ENCODE assay signal across 8 cellular contexts in the genomic region with DNA sequence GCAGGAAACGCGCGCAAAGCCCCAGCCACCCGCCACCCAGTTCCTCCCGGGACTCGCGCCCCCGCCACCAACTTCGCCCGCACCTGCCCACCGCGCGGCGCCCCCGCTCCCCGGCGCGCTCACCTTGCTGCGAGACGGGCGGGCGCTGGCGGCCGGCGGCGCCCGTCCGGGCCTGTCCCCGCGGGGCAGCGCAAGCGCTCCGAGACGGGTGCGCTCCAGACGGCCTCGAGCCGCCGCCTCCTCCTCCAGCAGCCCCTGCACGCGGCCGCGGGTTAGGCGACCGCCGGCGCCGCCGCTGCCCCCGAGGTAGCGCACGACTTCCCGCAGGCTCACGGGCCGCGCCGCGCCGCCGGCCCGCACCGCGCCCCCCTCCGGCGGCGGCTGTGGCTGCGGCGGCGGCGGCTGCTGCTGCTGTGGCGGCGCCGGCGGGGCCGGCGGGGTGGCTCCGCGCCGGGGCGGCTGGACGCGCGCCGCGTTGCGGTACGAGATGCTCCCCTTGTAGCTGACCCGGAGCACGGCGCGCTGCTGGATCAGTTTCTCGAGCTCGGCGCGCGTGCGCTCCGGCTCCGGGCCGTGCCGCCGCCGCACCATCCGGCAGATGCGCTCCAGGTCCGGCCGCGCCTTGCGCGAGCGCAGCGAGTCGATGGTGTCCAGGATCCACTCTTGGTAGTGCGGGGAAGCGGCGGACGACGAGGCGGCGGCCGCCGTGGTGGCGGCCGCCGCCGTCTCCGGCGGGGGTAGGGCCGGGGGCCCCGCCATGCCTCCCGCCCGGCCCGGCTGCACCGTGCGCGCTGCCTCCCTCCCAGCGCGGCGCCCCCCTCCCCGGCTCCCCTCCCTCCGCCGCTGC. TPM values are rescaled to one million over a fixed set of nuclear protein-coding genes. Genes with fewer than 3 reads are reported as not detected.
DNase-seq lines count a peak whose midpoint lies in the region; TF ChIP-seq lines count a peak whose summit lies in the region.

No MANE protein-coding gene starts in this region.

- H3K27ac Mint-ChIP-seq in activated CD4-positive, alpha-beta memory T cell treated with anti-CD3 and anti-CD28 coated beads for 36 hours: peak overlapping the region; percentile 77
- H3K27ac Mint-ChIP-seq in endodermal cell: no peak overlapping the region

- H3K27ac ChIP-seq in ACC112 (ENCODE audit: low read depth, low read length) (no peak overlapping the region), endodermal cell (ENCODE audit: low read depth, low read length) (no peak overlapping the region), testis (peak overlapping the region in 1 of 2 donors; percentile 97)

- H3K27me3 Mint-ChIP-seq in activated CD4-positive, alpha-beta memory T cell treated with anti-CD3 and anti-CD28 coated beads for 36 hours: no peaks in the 10 kb centered on the region
- H3K27me3 Mint-ChIP-seq in endodermal cell (ENCODE audit: insufficient read depth): peaks cover 24% of the 10 kb centered on the region

- peaks cover 30% of the 10 kb centered on the region for H3K36me3 Mint-ChIP-seq in activated CD4-positive, alpha-beta memory T cell treated with anti-CD3 and anti-CD28 coated beads for 36 hours
- peaks cover 31% of the 10 kb centered on the region for H3K36me3 Mint-ChIP-seq in endodermal cell (ENCODE audit: low read depth)

- no peaks in the 10 kb centered on the region for H3K27me3 ChIP-seq in ACC112 (ENCODE audit: insufficient read depth, low read length)
- H3K27me3 ChIP-seq in endodermal cell (ENCODE audit: control insufficient read depth, insufficient read depth, low read length, poor library complexity, severe bottlenecking): no peaks in the 10 kb centered on the region
- H3K27me3 ChIP-seq in mononuclear cell (ENCODE audit: insufficient read depth, low read length): no peaks in the 10 kb centered on the region
- H3K27me3 ChIP-seq in testis: no peaks in the 10 kb centered on the region

- peaks cover 22% of the 10 kb centered on the region for H3K4me1 Mint-ChIP-seq in activated CD4-positive, alpha-beta memory T cell treated with anti-CD3 and anti-CD28 coated beads for 36 hours (ENCODE audit: low read depth)
- peaks cover 13% of the 10 kb centered on the region for H3K4me1 Mint-ChIP-seq in endodermal cell

- peak overlapping the region; percentile 79 for H3K4me3 Mint-ChIP-seq in activated CD4-positive, alpha-beta memory T cell treated with anti-CD3 and anti-CD28 coated beads for 36 hours
- peak overlapping the region; percentile 65 for H3K4me3 Mint-ChIP-seq in endodermal cell

- 0 to 1% methylated on average over 35 to 130 of the region's 142 CpGs for WGBS in endodermal cell (ENCODE audit: insufficient coverage in 1 of 2, insufficient read length in 1 of 2), 2 experiments
- 0% methylated on average over 11 to 77 of the region's 142 CpGs for WGBS in testis, 2 donors

- no peak for TF ChIP-seq POLR2A in testis (IDR thresholded peaks at IDR 0.05)

- peaks cover 16% of the 10 kb centered on the region for H3K9me3 Mint-ChIP-seq in activated CD4-positive, alpha-beta memory T cell treated with anti-CD3 and anti-CD28 coated beads for 36 hours
- peaks cover 22% of the 10 kb centered on the region for H3K9me3 Mint-ChIP-seq in endodermal cell

- in situ Hi-C loops in GM13977 (cut with MboI; ENCODE audit: low pct_unique_long_range_greater_than_20kb, low sequenced_read_pairs, unreplicated experiment): no loop called here

- H3K4me3 ChIP-seq in ACC112 (ENCODE audit: low read depth, low read length) (peak overlapping the region; percentile 75), endodermal cell (ENCODE audit: low read length) (peak overlapping the region; percentile 81), mononuclear cell (ENCODE audit: low read length) (peak overlapping the region; percentile 51), testis (peak overlapping the region; percentile 50 to 71)

- no peak overlapping the region for H3K9ac ChIP-seq in endodermal cell (ENCODE audit: extremely low read depth, low read length, poor library complexity, severe bottlenecking)

- peaks cover 7% of the 10 kb centered on the region; the same call in 1 of the 2 replicates for H3K36me3 ChIP-seq in ACC112 (ENCODE audit: insufficient read depth, low read length)
- peaks cover 20% of the 10 kb centered on the region for H3K36me3 ChIP-seq in endodermal cell (ENCODE audit: control insufficient read depth, insufficient read depth, low read length)
- no peaks in the 10 kb centered on the region for H3K36me3 ChIP-seq in testis (ENCODE audit: low read depth, missing control alignments)

- no peaks in the 10 kb centered on the region for H3K79me2 ChIP-seq in ACC112 (ENCODE audit: control insufficient read depth, insufficient read depth, low read length, unreplicated experiment)

- peak overlapping the region; percentile 25 for H2AFZ ChIP-seq in ACC112 (ENCODE audit: low read length, unreplicated experiment)

- CTCF ChIA-PET in activated CD4-positive, alpha-beta memory T cell treated with anti-CD3 and anti-CD28 coated beads for 36 hours (lab: Charles Lee): interaction anchor here (0.6 to 1.1 kb wide), 7 partner anchors 8 to 1125 kb away, joined by 3 to 4 read pairs (median 4); partner anchors contain the start of gene ASF1B

- intact Hi-C loops in activated CD4-positive, alpha-beta memory T cell treated with anti-CD3 and anti-CD28 coated beads for 36 hours (cut with micrococcal nuclease): loop anchor here (1.0 to 10.0 kb wide), 2 partner anchors 9 to 315 kb away; partner anchors contain the start of gene C19orf53
- intact Hi-C loops in testis (cut with DNase I; ENCODE audit: low total_unique reads): no loop called here

- H3K4me1 ChIP-seq in ACC112 (ENCODE audit: control insufficient read depth, insufficient read depth, low read length, unreplicated experiment): no peaks in the 10 kb centered on the region
- no peaks in the 10 kb centered on the region for H3K4me1 ChIP-seq in endodermal cell (ENCODE audit: control insufficient read depth, insufficient read depth, low read length)
- H3K4me1 ChIP-seq in mononuclear cell (ENCODE audit: insufficient read depth, low read length): peaks cover 16% of the 10 kb centered on the region
- H3K4me1 ChIP-seq in testis: peaks cover 14% of the 10 kb centered on the region

- H3K9me3 ChIP-seq in endodermal cell (ENCODE audit: control insufficient read depth, low read length): peaks cover 9% of the 10 kb centered on the region
- H3K9me3 ChIP-seq in mononuclear cell (ENCODE audit: low read depth, low read length): no peaks in the 10 kb centered on the region
- no peaks in the 10 kb centered on the region for H3K9me3 ChIP-seq in testis

- peak; percentile 42 for TF ChIP-seq CTCF in GM13977 (IDR thresholded peaks at IDR 0.05; ENCODE audit: extremely low read depth, insufficient read depth, missing control alignments)
- TF ChIP-seq CTCF in endodermal cell (conservative IDR thresholded peaks at IDR 0.05): peak; percentile 9
- TF ChIP-seq CTCF in testis (IDR thresholded peaks at IDR 0.05): peak in 2 of 3 experiments; percentile 2 to 24

- DNase-seq in GM13977 (ENCODE audit: low spot score) (peak; percentile 73), M059J (ENCODE audit: low read depth) (peak; percentile 59), endodermal cell (peak; percentile 71), testis (no peak), islet precursor cell (no peak)
- DNase-seq in activated CD4-positive, alpha-beta memory T cell treated with anti-CD3 and anti-CD28 coated beads for 36 hours: peak; percentile 62

- POLR2A ChIA-PET in activated CD4-positive, alpha-beta memory T cell treated with anti-CD3 and anti-CD28 coated beads for 36 hours (lab: Charles Lee): interaction anchor here (0.6 kb wide), 1 partner anchor 238 kb away, joined by 3 read pairs; no protein-coding TSS in a partner anchor

RNA-seq across cellular contexts. Expression of gene SAMD1, which starts 0.7 kb away (rescaled TPM):
- total RNA-seq in M059J (2014; rRNA removed; shearing (Covaris generic)): 10.5 and 43.2 TPM in 2 replicates
- total RNA-seq in activated CD4-positive, alpha-beta memory T cell treated with anti-CD3 and anti-CD28 coated beads for 36 hours: 10 to 100 TPM; 74.5 to 77.6 TPM
- total RNA-seq in endodermal cell (100 to 1,000 TPM in 1 of 2 donors, 10 to 100 TPM in 1; 94.2 to 126 TPM), mononuclear cell (22.2 TPM), testis (10 to 100 TPM; 50.6 to 72.9 TPM)
- polyA plus RNA-seq in endodermal cell (2013, experiment 1 of 2): 66.5 TPM
- 71.4 TPM for polyA plus RNA-seq in endodermal cell (2013, experiment 2 of 2)
- 34.0 TPM for polyA plus RNA-seq in testis (ENCODE audit: insufficient read depth, low read depth, low replicate concordance)

RNA-seq across cellular contexts. Expression of gene C19orf67, which starts 4.3 kb away (rescaled TPM):
- not detected in 2 replicates for total RNA-seq in M059J (2014; rRNA removed; shearing (Covaris generic))
- not detected for total RNA-seq in activated CD4-positive, alpha-beta memory T cell treated with anti-CD3 and anti-CD28 coated beads for 36 hours
- 1 to 10 TPM in 1 of 2 donors, under 1 TPM in 1; 0.73 to 1.1 TPM for total RNA-seq in endodermal cell
- polyA plus RNA-seq in endodermal cell (2013, experiment 1 of 2): not detected
- polyA plus RNA-seq in endodermal cell (2013, experiment 2 of 2): not detected
- total RNA-seq in mononuclear cell: not detected
- 10 to 100 TPM in 1 of 2 donors, 1 to 10 TPM in 1; 5.0 to 12.7 TPM for total RNA-seq in testis
- 12.6 TPM for polyA plus RNA-seq in testis (ENCODE audit: insufficient read depth, low read depth, low replicate concordance)

RNA-seq across cellular contexts. Expression of gene MISP3, which starts 17.3 kb away (rescaled TPM):
- total RNA-seq in M059J (2014; rRNA removed; shearing (Covaris generic)): 2.2 TPM in 1 of 2 replicates, not detected in the other
- total RNA-seq in activated CD4-positive, alpha-beta memory T cell treated with anti-CD3 and anti-CD28 coated beads for 36 hours: 1 to 10 TPM; 2.4 to 2.5 TPM
- total RNA-seq in endodermal cell (1 to 10 TPM in 1 of 2 donors, under 1 TPM in 1; 0.73 to 1.4 TPM), mononuclear cell (1.7 TPM), testis (1 to 10 TPM; 4.2 to 7.2 TPM)
- 1.9 TPM for polyA plus RNA-seq in endodermal cell (2013, experiment 1 of 2)
- polyA plus RNA-seq in endodermal cell (2013, experiment 2 of 2): 1.8 TPM
- 0.76 TPM for polyA plus RNA-seq in testis (ENCODE audit: insufficient read depth, low read depth, low replicate concordance)

RNA-seq across cellular contexts. Expression of gene PRKACA, which starts 27.7 kb away (rescaled TPM):
- total RNA-seq in M059J (2014; rRNA removed; shearing (Covaris generic)): 46.3 and 93.7 TPM in 2 replicates
- 10 to 100 TPM; 64.3 to 65.6 TPM for total RNA-seq in activated CD4-positive, alpha-beta memory T cell treated with anti-CD3 and anti-CD28 coated beads for 36 hours
- total RNA-seq in endodermal cell (10 to 100 TPM; 62.1 to 73.8 TPM), mononuclear cell (62.0 TPM), testis (100 to 1,000 TPM; 114 to 116 TPM)
- polyA plus RNA-seq in endodermal cell (2013, experiment 1 of 2): 58.6 TPM
- 60.1 TPM for polyA plus RNA-seq in endodermal cell (2013, experiment 2 of 2)
- polyA plus RNA-seq in testis (ENCODE audit: insufficient read depth, low read depth, low replicate concordance): 203 TPM

RNA-seq across cellular contexts. Expression of gene PALM3, which starts 28.0 kb away (rescaled TPM):
- 0.64 TPM in 1 of 2 replicates, not detected in the other for total RNA-seq in M059J (2014; rRNA removed; shearing (Covaris generic))
- not detected for total RNA-seq in activated CD4-positive, alpha-beta memory T cell treated with anti-CD3 and anti-CD28 coated beads for 36 hours
- total RNA-seq in endodermal cell (1 to 10 TPM; 1.3 to 4.9 TPM), mononuclear cell (under 0.01 TPM), testis (10 to 100 TPM; 21.3 to 34.6 TPM)
- polyA plus RNA-seq in endodermal cell (2013, experiment 1 of 2): 7.6 TPM
- 5.2 TPM for polyA plus RNA-seq in endodermal cell (2013, experiment 2 of 2)
- polyA plus RNA-seq in testis (ENCODE audit: insufficient read depth, low read depth, low replicate concordance): 18.4 TPM

Comparison
In these comparisons a context has a peak if more than half of its experiments do, and no peak if none do; other contexts are left out.
1. DNase-seq: peak in GM13977 (single experiment), M059J (single experiment), activated CD4-positive, alpha-beta memory T cell treated with anti-CD3 and anti-CD28 coated beads for 36 hours (single experiment) and endodermal cell (single experiment); none in testis (single experiment) and islet precursor cell (single experiment).
2. Peak in every context shown above with its lines, with median percentiles within 50 percentile points of each other: H3K4me3 ChIP-seq and CTCF ChIP-seq.